In genomic region chr4:20251061-20251795, GRCh38 we compare ENCODE assay signal across 8 cellular contexts. TPM values are rescaled to one million over a fixed set of nuclear protein-coding genes. Genes with fewer than 3 reads are reported as not detected.
DNase-seq lines count a peak whose midpoint lies in the region; ATAC-seq and TF ChIP-seq lines count a peak whose summit lies in the region.

No MANE protein-coding gene starts in this region.

- peaks cover 0 to 42% (median 21%) of the 10 kb centered on the region in 11 experiments; a peak in 13 of 22 replicates for H4K20me1 ChIP-seq in BLaER1 treated with 17β-estradiol and CSF1 and Interleukin-3, amounts not matched to agents 10 nM and 100 nM

- H3K27me3 ChIP-seq in BLaER1 treated with 17β-estradiol and CSF1 and Interleukin-3, amounts not matched to agents 10 nM and 100 nM, result peaks cover 53 to 63% (median 61%) of the 10 kb centered on the region in 11 experiments
- no peaks in the 10 kb centered on the region for H3K27me3 ChIP-seq in adrenal gland
- H3K27me3 ChIP-seq in lung (ENCODE audit: control insufficient read depth, insufficient read depth), result no peaks in the 10 kb centered on the region

- intact Hi-C loops in adrenal gland (cut with DNase I), result no loop called here

- peak overlapping the region; percentile 94 to 100 (median 100) for H3K4me2 ChIP-seq in BLaER1 treated with 17β-estradiol and CSF1 and Interleukin-3, amounts not matched to agents 10 nM and 100 nM

- TF ChIP-seq CTCF in HEK293 (tag by site-specific recombination; IDR thresholded peaks at IDR 0.05) (no peak), adrenal gland (IDR thresholded peaks at IDR 0.05) (no peak), lung (IDR thresholded peaks at IDR 0.05; ENCODE audit: control extremely low read depth, extremely low read depth) (no peak)

- no peak overlapping the region for H3K27ac ChIP-seq in BLaER1 treated with 17β-estradiol and CSF1 and Interleukin-3, amounts not matched to agents 10 nM and 100 nM
- peak overlapping the region; percentile 85 for H3K27ac ChIP-seq in HEK293 (ENCODE audit: extremely low read depth, low read depth, low read length)
- peak overlapping the region in 3 of 5 donors; percentile 39 to 74 (median 69) for H3K27ac ChIP-seq in adrenal gland
- H3K27ac ChIP-seq in lung (ENCODE audit: low read depth in 1 of 2, low read length in 1 of 2), result peak overlapping the region in 1 of 2 donors; percentile 56

- H3K36me3 ChIP-seq in BLaER1 treated with 17β-estradiol and CSF1 and Interleukin-3, amounts not matched to agents 10 nM and 100 nM, result no peaks in the 10 kb centered on the region
- H3K36me3 ChIP-seq in HEK293 (ENCODE audit: control insufficient read depth in 2 of 2, insufficient read depth in 1 of 2, low read length in 2 of 2) (peaks cover 0 to 37% of the 10 kb centered on the region in 2 experiments; a peak in 1 of 3 replicates), adrenal gland (replicated peaks in 1 of 2) (no peaks in the 10 kb centered on the region), lung (ENCODE audit: control insufficient read depth in 2 of 2, insufficient read depth in 2 of 2, low read length in 2 of 2) (no peaks in the 10 kb centered on the region)

- POLR2A ChIA-PET in HEK293 (lab: Yijun Ruan, JAX), result interaction anchor here (0.7 to 3.6 kb wide), 9 partner anchors 9 to 506 kb away, joined by 3 to 26 read pairs (median 4); no protein-coding TSS in a partner anchor

- H3K9ac ChIP-seq in BLaER1 treated with 17β-estradiol and CSF1 and Interleukin-3, amounts not matched to agents 10 nM and 100 nM, result peak overlapping the region in 9 of 11 experiments; percentile 33 to 74 (median 64); a peak in 11 of 22 replicates

- CTCF ChIA-PET in HEK293 (lab: Yijun Ruan, JAX), result interaction anchor here (1.1 kb wide), 1 partner anchor 26 kb away, joined by 3 read pairs; no protein-coding TSS in a partner anchor

- no peak for DNase-seq in adrenal gland
- no peak for DNase-seq in lung (ENCODE audit: low spot score)
- no peak for DNase-seq in hippocampal formation (lab: John Stamatoyannopoulos, UW)
- no peak for DNase-seq in stimulated activated CD4-positive, alpha-beta T cell treated with anti-CD3 and anti-CD28 coated beads, Interleukin-12 subunit alpha, Interleukin-12 subunit beta, amount 100 ng/mL, for 4 hours
- DNase-seq in NCI-H226, result no peak

- peaks cover 27 to 39% (median 33%) of the 10 kb centered on the region in 10 experiments for H3K4me1 ChIP-seq in BLaER1 treated with 17β-estradiol and CSF1 and Interleukin-3, amounts not matched to agents 10 nM and 100 nM
- H3K4me1 ChIP-seq in HEK293 (ENCODE audit: control insufficient read depth, insufficient read depth, low read length) (0 out of 2 replicates have a peak, but pooled peaks cover 3% of the 10 kb centered on the region), adrenal gland (replicated peaks in 1 of 2) (peaks cover 0 to 7% of the 10 kb centered on the region in 2 donors), lung (ENCODE audit: control insufficient read depth in 2 of 2, insufficient read depth in 2 of 2, low read length in 2 of 2) (peaks cover 0 to 12% of the 10 kb centered on the region in 2 donors)

- no peak for ATAC-seq in lung (ENCODE audit: insufficient read depth, low FRiP score)
- ATAC-seq in GM19023 (IDR thresholded peaks at IDR 0.05; ENCODE audit: unreplicated experiment), result no peak

- peak overlapping the region; percentile 62 to 76 (median 66) for H3K4me3 ChIP-seq in BLaER1 treated with 17β-estradiol and CSF1 and Interleukin-3, amounts not matched to agents 10 nM and 100 nM
- H3K4me3 ChIP-seq in HEK293 (ENCODE audit: low read depth, low read length), result peak overlapping the region; percentile 66
- peak overlapping the region in 3 of 4 donors; percentile 31 to 77 (median 74) for H3K4me3 ChIP-seq in adrenal gland
- peak overlapping the region; percentile 53 for H3K4me3 ChIP-seq in lung

- no peak for TF ChIP-seq POLR2A in adrenal gland (IDR thresholded peaks at IDR 0.05)

- peaks cover 5 to 21% (median 15%) of the 10 kb centered on the region in 11 experiments; a peak in 18 of 22 replicates for H3K9me3 ChIP-seq in BLaER1 treated with 17β-estradiol and CSF1 and Interleukin-3, amounts not matched to agents 10 nM and 100 nM (replicated peaks in 1 of 11)
- no peaks in the 10 kb centered on the region for H3K9me3 ChIP-seq in HEK293 (ENCODE audit: control insufficient read depth, insufficient read depth, low read depth, low read length)
- no peaks in the 10 kb centered on the region for H3K9me3 ChIP-seq in adrenal gland (replicated peaks in 1 of 3)
- H3K9me3 ChIP-seq in lung (ENCODE audit: control insufficient read depth in 2 of 2, insufficient read depth in 1 of 2, low read length in 1 of 2), result no peaks in the 10 kb centered on the region

- 3 to 8% (median 5%) methylated on average over 13 to 35 of the region's 35 CpGs for WGBS in adrenal gland, 4 donors
- WGBS in lung, 2 donors, result 4% methylated on average over 25 to 35 of the region's 35 CpGs

TF ChIP-seq in HEK293, 187 proteins besides CTCF, POLR2A, EP300 and RAD21 (continues in another document):
- TF ChIP-seq INSM2 (tag by site-specific recombination; IDR thresholded peaks at IDR 0.05) (no peak), ZFP69B (tag by site-specific recombination; IDR thresholded peaks at IDR 0.05) (peak; percentile 77), ZNF561 (tag by site-specific recombination; IDR thresholded peaks at IDR 0.05; ENCODE audit: borderline replicate concordance) (0 out of 2 replicates have a peak, but pooled peaks have one; percentile 46), ZNF433 (tag by site-specific recombination; IDR thresholded peaks at IDR 0.05; ENCODE audit: low read depth) (no peak), ZFHX2 (tag by site-specific recombination; conservative IDR thresholded peaks at IDR 0.05) (peak; percentile 79), ZBTB8A (tag by site-specific recombination; IDR thresholded peaks at IDR 0.05) (peak; percentile 32; the same call in 1 of the 2 replicates), ZNF660 (tag by site-specific recombination; IDR thresholded peaks at IDR 0.05) (0 out of 2 replicates have a peak, but pooled peaks have one; percentile 15), ZSCAN30 (tag by site-specific recombination; IDR thresholded peaks at IDR 0.05) (0 out of 2 replicates have a peak, but pooled peaks have one; percentile 7), ZXDB (tag by site-specific recombination; IDR thresholded peaks at IDR 0.05) (peak; percentile 25; the same call in 1 of the 2 replicates), GLIS2 (tag by site-specific recombination; IDR thresholded peaks at IDR 0.05) (peak; percentile 46; the same call in 1 of the 2 replicates), GLIS1 (tag by site-specific recombination; IDR thresholded peaks at IDR 0.05) (peak; percentile 34; the same call in 1 of the 2 replicates), ZNF335 (tag by site-specific recombination; conservative IDR thresholded peaks at IDR 0.05) (peak; percentile 32), ZBTB11 (tag by site-specific recombination; conservative IDR thresholded peaks at IDR 0.05; ENCODE audit: low read depth) (no peak), ZBTB26 (tag by site-specific recombination; optimal IDR thresholded peaks at IDR 0.05) (peak; percentile 56), ZFP3 (tag by site-specific recombination; IDR thresholded peaks at IDR 0.05; ENCODE audit: low read depth) (no peak)

RNA-seq across cellular contexts. Expression of gene SLIT2, which starts 0.5 kb away (rescaled TPM):
- total RNA-seq in adrenal gland (10 to 100 TPM; 28.3 to 68.7 (median 53.2) TPM), lung (100 to 1,000 TPM in 1 of 2 donors, 10 to 100 TPM in 1; 56.0 to 159 TPM)
- polyA plus RNA-seq in adrenal gland (10 to 100 TPM; 12.2 to 19.5 (median 12.9) TPM), lung (1 to 10 TPM; 6.6 to 8.8 TPM)

Comparison
In these comparisons a context has a peak if more than half of its experiments do, and no peak if none do; other contexts are left out.
1. H3K27ac ChIP-seq: peak in HEK293 (single experiment) and adrenal gland (3 of 5); none in BLaER1 treated with 17β-estradiol and CSF1 and Interleukin-3, amounts not matched to agents 10 nM and 100 nM (0 of 11).
2. Peak in every context shown above with its lines, with median percentiles within 50 percentile points of each other: H3K4me3 ChIP-seq.